Comparison of ENCODE assay signal across 21 cellular contexts in genomic region chr16:50188619-50189136, GRCh38.
"Had no signal": no experiment of that assay in that cellular context is flagged by ENCODE, and none has a peak within 500 bp of the region (broad histone marks: within the 10 kb centered on the region; RNA-seq: fewer than 3 reads in every experiment).

No MANE protein-coding gene starts in this region.

- H3K9me3 Mint-ChIP-seq: activated naive CD4-positive, alpha-beta T cell treated with anti-CD3 and anti-CD28 coated beads for 36 hours; activated naive CD8-positive, alpha-beta T cell treated with anti-CD3 and anti-CD28 coated beads, Interleukin-2, amount 10 ng/mL, durations not matched to agents 7 days and 5 days; activated T-cell treated with anti-CD3 and anti-CD28 coated beads, Interleukin-2, amount 50 U/mL, for 72 hours; central memory CD8-positive, alpha-beta T cell; natural killer cell had no signal

- H3K27ac Mint-ChIP-seq: activated naive CD4-positive, alpha-beta T cell treated with anti-CD3 and anti-CD28 coated beads for 36 hours; activated naive CD8-positive, alpha-beta T cell treated with anti-CD3 and anti-CD28 coated beads, Interleukin-2, amount 10 ng/mL, durations not matched to agents 7 days and 5 days; activated T-cell treated with anti-CD3 and anti-CD28 coated beads, Interleukin-2, amount 50 U/mL, for 72 hours had no signal

- H3K4me1 ChIP-seq: colonic mucosa had no signal

- H3K4me3 ChIP-seq: breast epithelium, colonic mucosa, left lung, lung, thyroid gland had no signal

- ATAC-seq: activated T-cell treated with anti-CD3 and anti-CD28 coated beads, Interleukin-2, amount 50 U/mL, for 72 hours; left lung; stimulated activated naive CD8-positive, alpha-beta T cell treated with anti-CD3 and anti-CD28 coated beads, Interleukin-15, Interleukin-2, amounts not matched to agents 100 U/mL and 50 U/mL, for 24 hours had no signal

- H3K4me3 Mint-ChIP-seq: activated naive CD4-positive, alpha-beta T cell treated with anti-CD3 and anti-CD28 coated beads for 36 hours; activated naive CD8-positive, alpha-beta T cell treated with anti-CD3 and anti-CD28 coated beads, Interleukin-2, amount 10 ng/mL, durations not matched to agents 7 days and 5 days; activated T-cell treated with anti-CD3 and anti-CD28 coated beads, Interleukin-2, amount 50 U/mL, for 72 hours; central memory CD8-positive, alpha-beta T cell; natural killer cell had no signal

- H3K9me3 ChIP-seq: breast epithelium, colonic mucosa, left lung, thyroid gland had no signal

- DNase-seq: activated CD4-positive, alpha-beta T cell treated with anti-CD3 and anti-CD28 coated beads for 4 hours; activated CD4-positive, alpha-beta T cell treated with anti-CD3 and anti-CD28 coated beads, Interleukin-2, amount 50 U/mL, for 48 hours; activated CD4-positive, CD25-positive, alpha-beta regulatory T cell; activated effector memory CD4-positive, alpha-beta T cell treated with Interleukin-2 at 50 U/mL for 16 hours; activated naive CD4-positive, alpha-beta T cell treated with anti-CD3 and anti-CD28 coated beads for 36 hours; activated naive CD8-positive, alpha-beta T cell treated with anti-CD3 and anti-CD28 coated beads, Interleukin-2, amount 10 ng/mL, durations not matched to agents 7 days and 5 days; activated T-cell treated with anti-CD3 and anti-CD28 coated beads, Interleukin-2, amount 50 U/mL, for 72 hours; amniotic stem cell; colonic mucosa; left lung; natural killer cell; stimulated activated CD4-positive, alpha-beta T cell treated with anti-CD3 and anti-CD28 coated beads, Interleukin-12 subunit alpha, Interleukin-12 subunit beta, amount 100 ng/mL, for 4 hours; stimulated activated CD4-positive, alpha-beta T cell treated with anti-CD3 and anti-CD28 coated beads, Interleukin-4, amount 100 ng/mL, for 4 hours; stimulated activated naive CD8-positive, alpha-beta T cell treated with anti-CD3 and anti-CD28 coated beads, Interleukin-15, Interleukin-2, amounts not matched to agents 100 U/mL and 50 U/mL, for 24 hours; substantia nigra; T-helper 1 cell; T-helper 9 cell; thyroid gland had no signal

- H3K27me3 ChIP-seq: breast epithelium, colonic mucosa, left lung, thyroid gland had no signal

- H3K36me3 Mint-ChIP-seq: natural killer cell had no signal

- H3K36me3 ChIP-seq: breast epithelium, colonic mucosa, left lung, thyroid gland had no signal

- H3K27me3 Mint-ChIP-seq: activated naive CD8-positive, alpha-beta T cell treated with anti-CD3 and anti-CD28 coated beads, Interleukin-2, amount 10 ng/mL, durations not matched to agents 7 days and 5 days; central memory CD8-positive, alpha-beta T cell had no signal

- H3K27ac ChIP-seq: breast epithelium, colonic mucosa, left lung, thyroid gland had no signal
